33 cellular contexts compared by ENCODE assay signal in genomic region chr16:89244754-89245153, GRCh38. TPM values are rescaled to one million over a fixed set of nuclear protein-coding genes. Genes with fewer than 3 reads are reported as not detected.
"Had no signal": no experiment of that assay in that cellular context is flagged by ENCODE, and none has a peak within 500 bp of the region (broad histone marks: within the 10 kb centered on the region; RNA-seq: fewer than 3 reads in every experiment).

No MANE protein-coding gene starts in this region.

- H3K36me3 ChIP-seq: esophagus squamous epithelium, heart right ventricle had no signal

- ATAC-seq: activated CD8-positive, alpha-beta T cell treated with anti-CD3 and anti-CD28 coated beads for 36 hours; activated T-cell treated with anti-CD3 and anti-CD28 coated beads, Interleukin-2, amount 50 U/mL, for 4 hours; activated T-helper 17 cell treated with anti-CD3 and anti-CD28 coated beads, Interleukin-2, amount 50 U/mL, for 72 hours; heart right ventricle; left lobe of liver; right cardiac atrium; SK-N-SH treated with all-trans-retinoic acid at 6 μM for 48 hours; stimulated activated naive CD8-positive, alpha-beta T cell treated with anti-CD3 and anti-CD28 coated beads, Interleukin-15, amount 100 ng/mL, for 72 hours; WTC11 had no signal

- H3K9me3 ChIP-seq: esophagus squamous epithelium had no signal

- H3K27me3 Mint-ChIP-seq: activated CD8-positive, alpha-beta T cell treated with anti-CD3 and anti-CD28 coated beads for 36 hours; activated naive CD8-positive, alpha-beta T cell; activated T-helper 17 cell treated with anti-CD3 and anti-CD28 coated beads, Interleukin-2, amount 50 U/mL, for 72 hours; central memory CD8-positive, alpha-beta T cell; stimulated activated naive CD8-positive, alpha-beta T cell treated with anti-CD3 and anti-CD28 coated beads, Interleukin-15, amount 100 ng/mL, for 72 hours had no signal

- H3K27ac ChIP-seq: epithelial cell of prostate, esophagus squamous epithelium, heart right ventricle had no signal

- H3K4me3 Mint-ChIP-seq: activated CD8-positive, alpha-beta T cell treated with anti-CD3 and anti-CD28 coated beads for 36 hours; activated naive CD8-positive, alpha-beta T cell; activated T-cell treated with anti-CD3 and anti-CD28 coated beads, Interleukin-2, amount 50 U/mL, for 4 hours; activated T-helper 17 cell treated with anti-CD3 and anti-CD28 coated beads, Interleukin-2, amount 50 U/mL, for 72 hours; central memory CD8-positive, alpha-beta T cell; mesothelial cell of epicardium; stimulated activated naive CD8-positive, alpha-beta T cell treated with anti-CD3 and anti-CD28 coated beads, Interleukin-15, amount 100 ng/mL, for 72 hours; WTC11 had no signal

- H3K4me3 ChIP-seq: esophagus squamous epithelium, heart right ventricle had no signal

- H3K4me1 Mint-ChIP-seq: activated T-helper 17 cell treated with anti-CD3 and anti-CD28 coated beads, Interleukin-2, amount 50 U/mL, for 72 hours had no signal

- H3K36me3 Mint-ChIP-seq: activated naive CD8-positive, alpha-beta T cell; mesothelial cell of epicardium had no signal

- DNase-seq: activated CD4-positive, alpha-beta T cell treated with anti-CD3 and anti-CD28 coated beads, Interleukin-2, amount 50 U/mL, for 1 hour; activated CD8-positive, alpha-beta T cell treated with anti-CD3 and anti-CD28 coated beads for 36 hours; activated naive CD4-positive, alpha-beta T cell; activated T-cell treated with anti-CD3 and anti-CD28 coated beads, Interleukin-2, amount 50 U/mL, for 4 hours; anterior cingulate cortex; dermis blood vessel endothelial cell; effector CD4-positive, alpha-beta T cell; esophagus squamous epithelium; foreskin melanocyte; heart right ventricle; kidney glomerular epithelial cell; mammary epithelial cell; naive B cell; right cardiac atrium; stimulated activated CD4-positive, alpha-beta T cell treated with anti-CD3 and anti-CD28 coated beads, Interleukin-12 subunit alpha, Interleukin-12 subunit beta, amount 100 ng/mL, for 4 hours; stimulated activated CD4-positive, alpha-beta T cell treated with anti-CD3 and anti-CD28 coated beads, Interleukin-4, amount 100 ng/mL, for 1 hour; stimulated activated naive CD8-positive, alpha-beta T cell treated with anti-CD3 and anti-CD28 coated beads, Interleukin-15, amount 100 ng/mL, for 72 hours; substantia nigra; T-helper 2 cell had no signal

- H3K27ac Mint-ChIP-seq: activated CD8-positive, alpha-beta T cell treated with anti-CD3 and anti-CD28 coated beads for 36 hours; activated naive CD8-positive, alpha-beta T cell; activated T-helper 17 cell treated with anti-CD3 and anti-CD28 coated beads, Interleukin-2, amount 50 U/mL, for 72 hours; mesothelial cell of epicardium; stimulated activated naive CD8-positive, alpha-beta T cell treated with anti-CD3 and anti-CD28 coated beads, Interleukin-15, amount 100 ng/mL, for 72 hours; WTC11 had no signal

- FAIRE-seq: bronchial epithelial cell, colon had no signal

RNA-seq across cellular contexts. Expression of gene SLC22A31, which starts 44.4 kb away (rescaled TPM):
- total RNA-seq: dermis blood vessel endothelial cell, esophagus squamous epithelium, glomerular endothelial cell, osteoblast, skeletal muscle tissue, urinary bladder had no signal
- polyA plus RNA-seq: mammary epithelial cell had no signal
